23 cellular contexts compared by ENCODE assay signal in genomic region chr12:15763336-15763735, GRCh38.
"Had no signal": no experiment of that assay in that cellular context is flagged by ENCODE, and none has a peak within 500 bp of the region (broad histone marks: within the 10 kb centered on the region; RNA-seq: fewer than 3 reads in every experiment).

No MANE protein-coding gene starts in this region.

- H3K27ac Mint-ChIP-seq: naive thymus-derived CD4-positive, alpha-beta T cell; nephron; neural progenitor cell; stimulated activated memory B cell treated with anti-CD40 and anti-IgM and Interleukin-4, amounts not matched to agents 10 μg/mL and 1 μg/mL and 100 μg/mL, for 72 hours had no signal

- ATAC-seq: gastroesophageal sphincter; heart right ventricle; left cardiac atrium; left lung; naive thymus-derived CD4-positive, alpha-beta T cell; psoas muscle; right cardiac atrium; stimulated activated memory B cell treated with anti-CD40 and anti-IgM and Interleukin-4, amounts not matched to agents 10 μg/mL and 1 μg/mL and 100 μg/mL, for 72 hours; stimulated activated naive CD8-positive, alpha-beta T cell treated with anti-CD3 and anti-CD28 coated beads, Interleukin-15, Interleukin-2, amounts not matched to agents 100 U/mL and 50 U/mL, for 24 hours had no signal

- H3K36me3 Mint-ChIP-seq: stimulated activated memory B cell treated with anti-CD40 and anti-IgM and Interleukin-4, amounts not matched to agents 10 μg/mL and 1 μg/mL and 100 μg/mL, for 72 hours had no signal

- H3K4me3 Mint-ChIP-seq: naive thymus-derived CD4-positive, alpha-beta T cell; nephron; neural progenitor cell; stimulated activated memory B cell treated with anti-CD40 and anti-IgM and Interleukin-4, amounts not matched to agents 10 μg/mL and 1 μg/mL and 100 μg/mL, for 72 hours had no signal

- H3K4me1 Mint-ChIP-seq: stimulated activated memory B cell treated with anti-CD40 and anti-IgM and Interleukin-4, amounts not matched to agents 10 μg/mL and 1 μg/mL and 100 μg/mL, for 72 hours had no signal

- H3K9me3 Mint-ChIP-seq: stimulated activated memory B cell treated with anti-CD40 and anti-IgM and Interleukin-4, amounts not matched to agents 10 μg/mL and 1 μg/mL and 100 μg/mL, for 72 hours had no signal

- FAIRE-seq: colon, islet of Langerhans, urothelium cell line had no signal

- DNase-seq: effector CD4-positive, alpha-beta T cell; foreskin fibroblast; glutamatergic neuron; heart right ventricle; hippocampal formation; left cardiac atrium; left lung; mesendoderm; midbrain; naive thymus-derived CD4-positive, alpha-beta T cell; psoas muscle; right cardiac atrium; spleen; stimulated activated CD4-positive, alpha-beta T cell treated with anti-CD3 and anti-CD28 coated beads, Interleukin-4, amount 100 ng/mL, for 4 hours; stimulated activated naive CD8-positive, alpha-beta T cell treated with anti-CD3 and anti-CD28 coated beads, Interleukin-15, Interleukin-2, amounts not matched to agents 100 U/mL and 50 U/mL, for 24 hours; upper lobe of left lung had no signal
